ENCODE assay signal across 18 cellular contexts in genomic region chr15:38005949-38006800, GRCh38.
DNase-seq lines count a peak whose midpoint lies in the region; ATAC-seq and TF ChIP-seq lines count a peak whose summit lies in the region.
"Had no signal": no experiment of that assay in that cellular context is flagged by ENCODE, and none has a peak within 500 bp of the region (broad histone marks: within the 10 kb centered on the region; RNA-seq: fewer than 3 reads in every experiment).

No MANE protein-coding gene starts in this region.

- H3K9me3 ChIP-seq in BLaER1 treated with 17β-estradiol and CSF1 and Interleukin-3, amounts not matched to agents 10 nM and 100 nM (replicated peaks in 1 of 11): peaks cover 0 to 6% (median 0%) of the 10 kb centered on the region in 11 experiments; a peak in 3 of 22 replicates
- H3K9me3 ChIP-seq in heart right ventricle (peaks cover 0 to 11% (median 0%) of the 10 kb centered on the region in 11 donors), osteoblast (ENCODE audit: low read depth, low read length) (no peaks in the 10 kb centered on the region), MM.1S (replicated peaks; ENCODE audit: insufficient read depth, low read length) (no peaks in the 10 kb centered on the region)

- H3K4me2 ChIP-seq in BLaER1 treated with 17β-estradiol and CSF1 and Interleukin-3, amounts not matched to agents 10 nM and 100 nM: peak overlapping the region in 8 of 11 experiments; percentile 15 to 84 (median 60); a peak in 13 of 22 replicates
- H3K4me2 ChIP-seq in osteoblast (ENCODE audit: insufficient read depth, low read length): no peak overlapping the region
- H3K4me2 ChIP-seq in MM.1S (ENCODE audit: low read depth, low read length): no peak overlapping the region

- ATAC-seq in heart right ventricle (peak in 7 of 8 donors; percentile 60 to 94 (median 68)), HG03159 (IDR thresholded peaks at IDR 0.05; ENCODE audit: unreplicated experiment) (no peak)
- ATAC-seq: activated CD4-positive, alpha-beta T cell treated with anti-CD3 and anti-CD28 coated beads for 36 hours had no signal

- WGBS in heart right ventricle, 2 donors: 77 to 86% methylated on average over 2 of the region's 2 CpGs
- WGBS in lower leg skin, 2 donors: 70 to 80% methylated on average over 2 of the region's 2 CpGs

- TF ChIP-seq POLR2A in lower leg skin (IDR thresholded peaks at IDR 0.05): no peak

- H3K36me3 ChIP-seq in BLaER1 treated with 17β-estradiol and CSF1 and Interleukin-3, amounts not matched to agents 10 nM and 100 nM: no peaks in the 10 kb centered on the region
- H3K36me3 ChIP-seq in heart right ventricle (no peaks in the 10 kb centered on the region), osteoblast (ENCODE audit: insufficient read depth, low read length) (no peaks in the 10 kb centered on the region), MM.1S (replicated peaks; ENCODE audit: insufficient read depth, low read length) (no peaks in the 10 kb centered on the region)

- H3K27ac ChIP-seq in BLaER1 treated with 17β-estradiol and CSF1 and Interleukin-3, amounts not matched to agents 10 nM and 100 nM: peak overlapping the region in 9 of 11 experiments; percentile 22 to 90 (median 64); a peak in 14 of 22 replicates
- H3K27ac ChIP-seq in heart right ventricle: peak overlapping the region in 3 of 10 donors; percentile 44 to 57 (median 54)
- H3K27ac ChIP-seq in osteoblast (ENCODE audit: low read depth, low read length): no peak overlapping the region
- H3K27ac ChIP-seq in MM.1S (ENCODE audit: low read length): no peak overlapping the region

- no peaks in the 10 kb centered on the region for H3K27me3 ChIP-seq in BLaER1 treated with 17β-estradiol and CSF1 and Interleukin-3, amounts not matched to agents 10 nM and 100 nM
- no peaks in the 10 kb centered on the region for H3K27me3 ChIP-seq in heart right ventricle
- H3K27me3 ChIP-seq in osteoblast (ENCODE audit: insufficient read depth, low read length): no peaks in the 10 kb centered on the region
- no peaks in the 10 kb centered on the region for H3K27me3 ChIP-seq in MM.1S (replicated peaks; ENCODE audit: insufficient read depth, low read length)

- peaks cover 6 to 77% (median 13%) of the 10 kb centered on the region in 10 experiments; a peak in 17 of 20 replicates for H3K4me1 ChIP-seq in BLaER1 treated with 17β-estradiol and CSF1 and Interleukin-3, amounts not matched to agents 10 nM and 100 nM
- H3K4me1 ChIP-seq in heart right ventricle (peaks cover 0 to 17% (median 4%) of the 10 kb centered on the region in 9 donors), osteoblast (ENCODE audit: insufficient read depth, low read length) (no peaks in the 10 kb centered on the region), MM.1S (ENCODE audit: low read length) (no peaks in the 10 kb centered on the region)

- H3K79me2 ChIP-seq in osteoblast (ENCODE audit: insufficient read depth, low read length): no peaks in the 10 kb centered on the region
- H3K79me2 ChIP-seq in MM.1S (ENCODE audit: low read length): no peaks in the 10 kb centered on the region

- peak; percentile 5 for DNase-seq in MV-4-11 (lab: John Stamatoyannopoulos, UW)
- no peak for DNase-seq in heart right ventricle
- no peak for DNase-seq in osteoblast (ENCODE audit: insufficient read length, low spot score, missing footprints)
- no peak for DNase-seq in MM.1S
- DNase-seq in lower leg skin (ENCODE audit: low spot score in 2 of 2): no peak
- DNase-seq in GM03348 (ENCODE audit: low spot score): no peak
- DNase-seq: activated CD4-positive, alpha-beta T cell treated with anti-CD3 and anti-CD28 coated beads for 36 hours; activated naive CD4-positive, alpha-beta T cell treated with anti-CD3 and anti-CD28 coated beads for 36 hours; activated T-cell treated with anti-CD3 and anti-CD28 coated beads for 4 hours; dermis blood vessel endothelial cell; GF-D8; H7; NCI-H1694 treated with DMSO at 0.1 percent for 48 hours; OCI-M1; stimulated activated CD4-positive, alpha-beta T cell treated with anti-CD3 and anti-CD28 coated beads, Interleukin-15, amount 100 ng/mL, for 24 hours; T1000 had no signal

- no peaks in the 10 kb centered on the region for H3F3A ChIP-seq in MM.1S (ENCODE audit: insufficient read depth, low read length)

- H3K4me3 ChIP-seq in BLaER1 treated with 17β-estradiol and CSF1 and Interleukin-3, amounts not matched to agents 10 nM and 100 nM: no peak overlapping the region
- H3K4me3 ChIP-seq in heart right ventricle: no peak overlapping the region
- H3K4me3 ChIP-seq in osteoblast (ENCODE audit: insufficient read depth, low read length): no peak overlapping the region
- no peak overlapping the region for H3K4me3 ChIP-seq in MM.1S (ENCODE audit: low read length)
- no peak overlapping the region for H3K4me3 ChIP-seq in lower leg skin (ENCODE audit: low read depth, poor library complexity, severe bottlenecking)

- no peaks in the 10 kb centered on the region for H3K9me2 ChIP-seq in MM.1S (replicated peaks; ENCODE audit: insufficient read depth, low read length)

- intact Hi-C loops in heart right ventricle (cut with DNase I) (loop anchor here in 5 of 10 donors (5.0 to 10.0 kb wide), 6 partner anchors 61 to 409 kb away; partner anchors contain the start of gene SPRED1 (in 1 of the 5)), lower leg skin (cut with DNase I; ENCODE audit: low total_unique reads) (no loop called here)

- H4K20me1 ChIP-seq in BLaER1 treated with 17β-estradiol and CSF1 and Interleukin-3, amounts not matched to agents 10 nM and 100 nM: no peaks in the 10 kb centered on the region
- H4K20me1 ChIP-seq in osteoblast (ENCODE audit: insufficient read depth, low read length) (no peaks in the 10 kb centered on the region), MM.1S (ENCODE audit: insufficient read depth, low read length) (no peaks in the 10 kb centered on the region)

- peak overlapping the region in 4 of 11 experiments; percentile 29 to 71 (median 68); a peak in 9 of 22 replicates for H3K9ac ChIP-seq in BLaER1 treated with 17β-estradiol and CSF1 and Interleukin-3, amounts not matched to agents 10 nM and 100 nM
- H3K9ac ChIP-seq in MM.1S (ENCODE audit: low read length): no peak overlapping the region

- TF ChIP-seq CTCF in heart right ventricle (IDR thresholded peaks at IDR 0.05) (no peak), osteoblast (IDR thresholded peaks at IDR 0.05; ENCODE audit: extremely low read depth, low read depth, low read length) (no peak), MM.1S (IDR thresholded peaks at IDR 0.05; ENCODE audit: low read length) (no peak), lower leg skin (IDR thresholded peaks at IDR 0.05) (no peak)

- H2AFZ ChIP-seq in osteoblast (ENCODE audit: low read length): peak overlapping the region; percentile 32
- no peak overlapping the region for H2AFZ ChIP-seq in MM.1S (ENCODE audit: low read length)

Comparison
In these comparisons a context has a peak if more than half of its experiments do, and no peak if none do; other contexts are left out.
1. H3K27ac ChIP-seq: peak in BLaER1 treated with 17β-estradiol and CSF1 and Interleukin-3, amounts not matched to agents 10 nM and 100 nM (9 of 11); none in osteoblast (single experiment) and MM.1S (single experiment).
2. H3K4me2 ChIP-seq: peak in BLaER1 treated with 17β-estradiol and CSF1 and Interleukin-3, amounts not matched to agents 10 nM and 100 nM (8 of 11); none in osteoblast (single experiment) and MM.1S (single experiment).